In genomic region chr20:1907586-1907985, GRCh38 we compare ENCODE assay signal across 16 cellular contexts. TPM values are rescaled to one million over a fixed set of nuclear protein-coding genes. Genes with fewer than 3 reads are reported as not detected.
DNase-seq lines count a peak whose midpoint lies in the region; ATAC-seq and TF ChIP-seq lines count a peak whose summit lies in the region.
"Had no signal": no experiment of that assay in that cellular context is flagged by ENCODE, and none has a peak within 500 bp of the region (broad histone marks: within the 10 kb centered on the region; RNA-seq: fewer than 3 reads in every experiment).

No MANE protein-coding gene starts in this region.

- H3K4me3 ChIP-seq in adrenal gland (no peak overlapping the region), foreskin fibroblast (ENCODE audit: low read depth in 1 of 2, low read length in 2 of 2) (no peak overlapping the region), SJCRH30 (no peak overlapping the region)
- H3K4me3 ChIP-seq: BLaER1 treated with 17β-estradiol and CSF1 and Interleukin-3, amounts not matched to agents 10 nM and 100 nM; gastrocnemius medialis; uterus had no signal

- H3K27ac ChIP-seq in adrenal gland (peak overlapping the region in 3 of 5 donors; percentile 35 to 59 (median 53)), SJCRH30 (no peak overlapping the region)
- H3K27ac ChIP-seq: gastrocnemius medialis, uterus had no signal

- in situ Hi-C loops in G401 (cut with HindIII; ENCODE audit: low sequenced_read_pairs) = no loop called here

- 48 to 53% (median 49%) methylated on average over 4 to 6 of the region's 6 CpGs for WGBS in adrenal gland, 4 donors

- no peaks in the 10 kb centered on the region for H3K36me3 ChIP-seq in adrenal gland (replicated peaks in 1 of 2)
- H3K36me3 ChIP-seq in SJCRH30 = no peaks in the 10 kb centered on the region
- H3K36me3 ChIP-seq: gastrocnemius medialis, uterus had no signal

- no peaks in the 10 kb centered on the region for H3K27me3 ChIP-seq in adrenal gland
- H3K27me3 ChIP-seq in SJCRH30 = 0 out of 2 replicates have a peak, but pooled peaks cover 3% of the 10 kb centered on the region
- H3K27me3 ChIP-seq: BLaER1 treated with 17β-estradiol and CSF1 and Interleukin-3, amounts not matched to agents 10 nM and 100 nM; gastrocnemius medialis; uterus had no signal

- TF ChIP-seq CTCF in adrenal gland (IDR thresholded peaks at IDR 0.05) (no peak), foreskin fibroblast (IDR thresholded peaks at IDR 0.05; ENCODE audit: low read depth, low read length) (no peak)

- DNase-seq in G401 (ENCODE audit: low spot score) = peak; percentile 75
- peak; percentile 79 to 95 (median 94) for DNase-seq in adrenal gland
- peak; percentile 34 to 60 for DNase-seq in foreskin fibroblast
- DNase-seq in renal cortical epithelial cell (ENCODE audit: low read depth) = peak; percentile 80
- no peak for DNase-seq in SJCRH30
- no peak for DNase-seq in NCI-H2227 (lab: John Stamatoyannopoulos, UW; ENCODE audit: unreplicated experiment)
- DNase-seq in SK-N-DZ (ENCODE audit: low spot score) = no peak
- DNase-seq: activated CD4-positive, CD25-positive, alpha-beta regulatory T cell treated with anti-CD3 and anti-CD28 coated beads, Interleukin-2, amount 50 U/mL, for 72 hours; DMS53; gastrocnemius medialis; NCI-H1417; NCI-H446; uterus had no signal

- H3K9me3 ChIP-seq in adrenal gland (replicated peaks in 1 of 3) (no peaks in the 10 kb centered on the region), SJCRH30 (replicated peaks) (no peaks in the 10 kb centered on the region)
- H3K9me3 ChIP-seq: BLaER1 treated with 17β-estradiol and CSF1 and Interleukin-3, amounts not matched to agents 10 nM and 100 nM; gastrocnemius medialis; uterus had no signal

- TF ChIP-seq POLR2A in adrenal gland (IDR thresholded peaks at IDR 0.05) = no peak

- intact Hi-C loops in adrenal gland (cut with DNase I) = no loop called here

- H3K4me1 ChIP-seq in adrenal gland (replicated peaks in 1 of 2) (peaks cover 4 to 20% of the 10 kb centered on the region in 2 donors), SJCRH30 (no peaks in the 10 kb centered on the region)
- H3K4me1 ChIP-seq: gastrocnemius medialis, uterus had no signal

- no peak for ATAC-seq in GM19397 (IDR thresholded peaks at IDR 0.05; ENCODE audit: unreplicated experiment)

RNA-seq across cellular contexts. Expression of gene SIRPA, which starts 12.4 kb away (rescaled TPM):
- total RNA-seq in G401 (2014; rRNA removed; shearing (Covaris generic)) = 14.7 and 16.7 TPM in 2 replicates
- total RNA-seq in adrenal gland = 100 to 1,000 TPM in 1 of 8 donors, 10 to 100 TPM in 7; 48.9 to 102 (median 73.1) TPM
- polyA plus RNA-seq in adrenal gland = 10 to 100 TPM; 32.3 to 81.8 (median 40.4) TPM
- 27.8 and 56.9 TPM in 2 replicates for total RNA-seq in renal cortical epithelial cell
- 0.93 and 1.4 TPM in 2 replicates for total RNA-seq in SJCRH30 (2014; rRNA removed; shearing (Covaris generic))
- 0.63 and 0.71 TPM in 2 replicates for polyA plus RNA-seq in SK-N-DZ (2014; cell fraction: cytosol; rRNA removed)
- 1.1 and 1.6 TPM in 2 replicates for polyA plus RNA-seq in SK-N-DZ (2014; cell fraction: nucleus; rRNA removed)
- total RNA-seq: T-helper 1 cell treated with Interleukin-12 subunit alpha and Interleukin-12 subunit beta and Interleukin-4 antibody, amounts not matched to agents 30 ng/mL and 1 ng/mL, for 36 hours had no signal

Comparison
In these comparisons a context has a peak if more than half of its experiments do, and no peak if none do; other contexts are left out.
1. DNase-seq: peak in G401 (single experiment), adrenal gland (7 of 7), foreskin fibroblast (2 of 2) and renal cortical epithelial cell (single experiment); none in SJCRH30 (0 of 2), NCI-H2227 (single experiment) and SK-N-DZ (single experiment).